ENCODE assay signal across 11 cellular contexts in the genomic region with DNA sequence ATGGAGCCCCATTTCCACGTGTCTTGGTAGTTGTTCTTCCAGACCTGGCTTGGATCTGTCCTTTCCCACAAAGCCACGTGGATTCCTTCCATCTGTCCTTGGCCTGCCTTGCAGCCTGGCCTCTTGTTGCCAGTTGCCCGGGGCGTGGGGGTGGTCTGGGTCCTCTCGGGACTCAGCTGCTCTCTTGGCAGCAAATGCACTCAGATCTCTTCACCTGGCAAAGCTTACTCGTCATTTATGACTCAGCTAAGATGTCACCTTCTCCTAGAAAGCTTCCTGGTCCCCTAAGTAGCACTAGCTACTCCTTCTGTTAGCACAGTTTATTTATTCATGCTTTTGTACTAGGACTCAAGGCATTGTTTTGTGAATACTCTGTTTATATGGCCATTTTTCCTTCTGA. TPM values are rescaled to one million over a fixed set of nuclear protein-coding genes. Genes with fewer than 3 reads are reported as not detected.
DNase-seq lines count a peak whose midpoint lies in the region; ATAC-seq and TF ChIP-seq lines count a peak whose summit lies in the region.
"Had no signal": no experiment of that assay in that cellular context is flagged by ENCODE, and none has a peak within 500 bp of the region (broad histone marks: within the 10 kb centered on the region; RNA-seq: fewer than 3 reads in every experiment).

No MANE protein-coding gene starts in this region.

- H3K36me3 ChIP-seq in SJSA1 (peaks cover 18% of the 10 kb centered on the region), right atrium auricular region (no peaks in the 10 kb centered on the region)

- no peak for ATAC-seq in GM21515 (IDR thresholded peaks at IDR 0.05; ENCODE audit: unreplicated experiment)
- no peak for ATAC-seq in HG03280 (IDR thresholded peaks at IDR 0.05; ENCODE audit: unreplicated experiment)

- H3K4me3 ChIP-seq in SJSA1 (no peak overlapping the region), right atrium auricular region (no peak overlapping the region)

- peaks cover 5% of the 10 kb centered on the region; the same call in 1 of the 2 replicates for H3K9me3 ChIP-seq in SJSA1 (replicated peaks)
- H3K9me3 ChIP-seq in right atrium auricular region: peaks cover 0 to 6% of the 10 kb centered on the region in 2 donors

- H3K27me3 ChIP-seq in SJSA1 (replicated peaks) (no peaks in the 10 kb centered on the region), right atrium auricular region (no peaks in the 10 kb centered on the region)

- H3K4me1 ChIP-seq in SJSA1 (replicated peaks): peaks cover 89% of the 10 kb centered on the region
- peaks cover 0 to 82% of the 10 kb centered on the region in 2 donors for H3K4me1 ChIP-seq in right atrium auricular region

- no peak for TF ChIP-seq CTCF in right atrium auricular region (IDR thresholded peaks at IDR 0.05)

- DNase-seq in DMS79 (lab: John Stamatoyannopoulos, UW) (peak; percentile 87), SJSA1 (ENCODE audit: low read depth in 1 of 2, low spot score in 2 of 2) (peak in 1 of 2 experiments; percentile 71), right atrium auricular region (ENCODE audit: low spot score) (no peak), renal cortical epithelial cell (ENCODE audit: low read depth) (peak; percentile 66), GM19238 (ENCODE audit: insufficient read length, low spot score) (no peak), GOT3 (lab: John Stamatoyannopoulos, UW) (no peak)
- DNase-seq: Karpas-422; stimulated activated CD4-positive, alpha-beta T cell treated with anti-CD3 and anti-CD28 coated beads, Interleukin-4, amount 100 ng/mL, for 4 hours; T-helper 9 cell had no signal

- H3K27ac ChIP-seq in SJSA1 (peak overlapping the region; percentile 98), right atrium auricular region (peak overlapping the region; percentile 82 to 86)

RNA-seq across cellular contexts. Expression of gene PLEKHG3, which starts 13.6 kb away (rescaled TPM):
- 34.6 and 79.5 TPM in 2 replicates for total RNA-seq in SJSA1 (2014; rRNA removed; shearing (Covaris generic))
- 10 to 100 TPM; 26.1 to 28.1 TPM for total RNA-seq in right atrium auricular region
- total RNA-seq in renal cortical epithelial cell: 68.9 and 119 TPM in 2 replicates

Comparison
In these comparisons a context has a peak if more than half of its experiments do, and no peak if none do; other contexts are left out.
1. DNase-seq: peak in DMS79 (single experiment) and renal cortical epithelial cell (single experiment); none in right atrium auricular region (single experiment), GM19238 (single experiment) and GOT3 (single experiment).